19 cellular contexts compared by ENCODE assay signal in genomic region chr2:190065839-190066238, GRCh38. TPM values are rescaled to one million over a fixed set of nuclear protein-coding genes. Genes with fewer than 3 reads are reported as not detected.
"Had no signal": no experiment of that assay in that cellular context is flagged by ENCODE, and none has a peak within 500 bp of the region (broad histone marks: within the 10 kb centered on the region; RNA-seq: fewer than 3 reads in every experiment).

No MANE protein-coding gene starts in this region.

- DNase-seq: colonic mucosa; dermis blood vessel endothelial cell; heart right ventricle; hypothalamus; kidney glomerular epithelial cell; mucosa of descending colon; natural killer cell; sigmoid colon; small intestine; stimulated activated CD4-positive, alpha-beta T cell treated with anti-CD3 and anti-CD28 coated beads, Interleukin-12 subunit alpha, Interleukin-12 subunit beta, amount 100 ng/mL, for 4 hours; tibial artery; upper lobe of right lung had no signal

- ATAC-seq: heart right ventricle, mucosa of descending colon, natural killer cell, upper lobe of right lung had no signal

- H3K27me3 Mint-ChIP-seq: stimulated activated naive CD8-positive, alpha-beta T cell treated with anti-CD3 and anti-CD28 coated beads, Interleukin-15, Interleukin-2, amounts not matched to agents 100 ng/mL and 50 ng/mL, for 24 hours had no signal

- H3K27ac Mint-ChIP-seq: natural killer cell; stimulated activated naive CD8-positive, alpha-beta T cell treated with anti-CD3 and anti-CD28 coated beads, Interleukin-15, Interleukin-2, amounts not matched to agents 100 ng/mL and 50 ng/mL, for 24 hours had no signal

- H3K27ac ChIP-seq: colonic mucosa, heart right ventricle, right atrium auricular region, sigmoid colon, tibial artery, upper lobe of right lung, vagina had no signal

- H3K9me3 Mint-ChIP-seq: natural killer cell; neural crest cell; stimulated activated naive CD8-positive, alpha-beta T cell treated with anti-CD3 and anti-CD28 coated beads, Interleukin-15, Interleukin-2, amounts not matched to agents 100 ng/mL and 50 ng/mL, for 24 hours had no signal

- H3K36me3 ChIP-seq: colonic mucosa, heart right ventricle, right atrium auricular region, sigmoid colon, tibial artery, upper lobe of right lung, vagina had no signal

- H3K4me3 Mint-ChIP-seq: natural killer cell; neural crest cell; stimulated activated naive CD8-positive, alpha-beta T cell treated with anti-CD3 and anti-CD28 coated beads, Interleukin-15, Interleukin-2, amounts not matched to agents 100 ng/mL and 50 ng/mL, for 24 hours had no signal

- H3K4me1 ChIP-seq: colonic mucosa, right atrium auricular region, upper lobe of right lung, vagina had no signal

- H3K4me3 ChIP-seq: colonic mucosa, heart right ventricle, mucosa of descending colon, right atrium auricular region, sigmoid colon, tibial artery, upper lobe of right lung, vagina had no signal

- H3K27me3 ChIP-seq: colonic mucosa, heart right ventricle, right atrium auricular region, sigmoid colon, tibial artery, upper lobe of right lung, vagina had no signal

- H3K4me1 Mint-ChIP-seq: natural killer cell had no signal

- H3K9me3 ChIP-seq: colonic mucosa, heart right ventricle, mucosa of descending colon, right atrium auricular region, sigmoid colon, tibial artery, upper lobe of right lung, vagina had no signal

- H3K36me3 Mint-ChIP-seq: natural killer cell had no signal

RNA-seq across cellular contexts. Expression of gene MSTN, which starts 3.3 kb away (rescaled TPM):
- total RNA-seq: dermis blood vessel endothelial cell, epithelial cell of proximal tubule, glomerular endothelial cell, lung microvascular endothelial cell, natural killer cell, upper lobe of right lung had no signal
